15 cellular contexts compared by ENCODE assay signal in the genomic region with DNA sequence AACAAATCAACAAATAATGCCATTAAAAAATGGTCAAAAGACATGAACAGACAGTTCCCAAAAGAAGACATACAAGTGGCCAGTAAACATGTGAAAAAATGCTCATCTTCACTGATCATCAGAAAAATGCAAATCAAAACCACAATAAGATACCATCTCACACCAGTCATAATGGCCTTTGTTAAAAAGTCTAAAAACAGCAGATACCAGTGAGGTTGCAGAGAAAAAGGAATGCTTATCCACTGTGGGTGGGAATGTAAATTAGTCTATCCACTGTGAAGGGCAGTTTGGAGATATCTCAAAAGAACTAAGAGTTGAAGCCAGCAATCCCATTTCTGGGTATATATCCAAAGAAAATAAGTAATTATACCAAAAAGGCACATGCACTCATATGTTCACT.
DNase-seq lines count a peak whose midpoint lies in the region; ATAC-seq and TF ChIP-seq lines count a peak whose summit lies in the region.
"Had no signal": no experiment of that assay in that cellular context is flagged by ENCODE, and none has a peak within 500 bp of the region (broad histone marks: within the 10 kb centered on the region; RNA-seq: fewer than 3 reads in every experiment).

No MANE protein-coding gene starts in this region.

- DNase-seq in EH (ENCODE audit: low read depth), result peak; percentile 60
- peak; percentile 34 for DNase-seq in LHCN-M2 (ENCODE audit: low read depth)
- DNase-seq in astrocyte of the cerebellum (ENCODE audit: low read depth), result peak; percentile 12
- DNase-seq in foreskin melanocyte, result peak; percentile 76
- no peak for DNase-seq in ureter (ENCODE audit: low spot score)
- DNase-seq in amygdala (lab: John Stamatoyannopoulos, UW), result no peak
- no peak for DNase-seq in G401 (ENCODE audit: low spot score)
- DNase-seq in WTC11 (ENCODE audit: low spot score), result no peak
- DNase-seq: CD8-positive, alpha-beta T cell; COR-L47; DMS53; GDM1; HCEC 1CT had no signal

- POLR2A ChIA-PET in WTC11 (lab: Charles Lee), result no interaction called here

- ATAC-seq in WTC11, result no peak
- ATAC-seq: CD8-positive, alpha-beta T cell; K562 had no signal

- H3K4me3 Mint-ChIP-seq in WTC11, result no peak overlapping the region
- H3K4me3 Mint-ChIP-seq: CD14-positive monocyte; CD8-positive, alpha-beta T cell had no signal

- in situ Hi-C loops in astrocyte of the cerebellum (cut with HindIII; ENCODE audit: low sequenced_read_pairs), result no loop called here
- in situ Hi-C loops in G401 (cut with HindIII; ENCODE audit: low sequenced_read_pairs), result no loop called here

- H3K4me1 Mint-ChIP-seq in WTC11, result peaks cover 5% of the 10 kb centered on the region

- no peak overlapping the region for H3K4me3 ChIP-seq in astrocyte of the cerebellum (ENCODE audit: low read depth, low read length)
- H3K4me3 ChIP-seq: K562 had no signal

- no peaks in the 10 kb centered on the region for H3K27me3 Mint-ChIP-seq in WTC11 (ENCODE audit: low read depth)

- peaks cover 9% of the 10 kb centered on the region for H3K9me3 Mint-ChIP-seq in WTC11

- no peaks in the 10 kb centered on the region for H3K36me3 Mint-ChIP-seq in WTC11
- H3K36me3 Mint-ChIP-seq: CD14-positive monocyte; CD8-positive, alpha-beta T cell had no signal

- CTCF ChIA-PET in WTC11 (lab: Charles Lee), result no interaction called here

- TF ChIP-seq CTCF in astrocyte of the cerebellum (IDR thresholded peaks at IDR 0.05; ENCODE audit: low read depth, low read length, missing control alignments) (no peak), WTC11 (IDR thresholded peaks at IDR 0.05) (no peak)

- no peak overlapping the region for H3K27ac Mint-ChIP-seq in WTC11
- H3K27ac Mint-ChIP-seq: CD14-positive monocyte; CD8-positive, alpha-beta T cell had no signal

TF ChIP-seq in WTC11, 78 proteins besides CTCF, POLR2A, EP300 and RAD21:
- TF ChIP-seq, protein P1, sequence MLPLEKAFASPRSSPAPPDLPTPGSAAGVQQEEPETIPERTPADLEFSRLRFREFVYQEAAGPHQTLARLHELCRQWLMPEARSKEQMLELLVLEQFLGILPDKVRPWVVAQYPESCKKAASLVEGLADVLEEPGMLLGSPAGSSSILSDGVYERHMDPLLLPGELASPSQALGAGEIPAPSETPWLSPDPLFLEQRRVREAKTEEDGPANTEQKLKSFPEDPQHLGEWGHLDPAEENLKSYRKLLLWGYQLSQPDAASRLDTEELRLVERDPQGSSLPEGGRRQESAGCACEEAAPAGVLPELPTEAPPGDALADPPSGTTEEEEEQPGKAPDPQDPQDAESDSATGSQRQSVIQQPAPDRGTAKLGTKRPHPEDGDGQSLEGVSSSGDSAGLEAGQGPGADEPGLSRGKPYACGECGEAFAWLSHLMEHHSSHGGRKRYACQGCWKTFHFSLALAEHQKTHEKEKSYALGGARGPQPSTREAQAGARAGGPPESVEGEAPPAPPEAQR (CRISPR knock-in tag; IDR thresholded peaks at IDR 0.05), result no peak
- TF ChIP-seq, protein P2, sequence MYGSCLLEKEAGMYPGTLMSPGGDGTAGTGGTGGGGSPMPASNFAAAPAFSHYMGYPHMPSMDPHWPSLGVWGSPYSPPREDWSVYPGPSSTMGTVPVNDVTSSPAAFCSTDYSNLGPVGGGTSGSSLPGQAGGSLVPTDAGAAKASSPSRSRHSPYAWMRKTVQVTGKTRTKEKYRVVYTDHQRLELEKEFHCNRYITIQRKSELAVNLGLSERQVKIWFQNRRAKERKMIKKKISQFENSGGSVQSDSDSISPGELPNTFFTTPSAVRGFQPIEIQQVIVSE (CRISPR knock-in tag; IDR thresholded peaks at IDR 0.05; ENCODE audit: borderline replicate concordance), result no peak

Comparison
In these comparisons a context has a peak if more than half of its experiments do, and no peak if none do; other contexts are left out.
1. DNase-seq: peak in EH (single experiment), LHCN-M2 (single experiment), astrocyte of the cerebellum (single experiment) and foreskin melanocyte (single experiment); none in ureter (single experiment), amygdala (0 of 56), G401 (single experiment) and WTC11 (single experiment).